Comparison of ENCODE assay signal across 1 cellular context in the genomic region with DNA sequence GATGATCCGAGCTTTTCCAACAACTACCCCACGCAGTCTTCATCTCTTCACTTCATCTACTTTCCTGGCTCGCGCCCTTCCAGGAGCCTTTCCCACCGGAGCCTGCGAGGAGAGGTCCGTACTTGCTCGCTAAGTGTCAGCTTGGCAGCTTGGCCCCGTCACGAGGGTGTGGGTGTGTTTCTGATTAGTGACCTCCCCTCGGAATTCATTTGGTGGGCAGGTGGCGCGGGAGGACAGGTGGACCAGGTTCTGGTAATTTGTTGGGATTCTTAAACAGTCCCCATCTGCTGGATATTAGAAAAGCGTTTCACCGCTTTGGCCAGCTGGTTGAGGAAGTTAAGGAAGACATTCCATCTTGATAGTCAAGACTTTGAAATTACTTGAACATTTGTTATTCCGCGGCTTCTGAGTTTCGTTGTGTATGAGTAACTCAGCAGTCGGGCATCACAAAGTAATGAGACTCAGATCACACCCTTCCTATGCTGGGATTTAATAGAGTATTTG.
A peak's percentile ranks its signal among the peaks of the same experiment; 100 is the strongest.
TF ChIP-seq lines count a peak whose summit lies in the region.

No MANE protein-coding gene starts in this region.

TF ChIP-seq in GM12878, 131 proteins besides CTCF, POLR2A, EP300 and RAD21 (continued from another document):
- TF ChIP-seq, protein P1, sequence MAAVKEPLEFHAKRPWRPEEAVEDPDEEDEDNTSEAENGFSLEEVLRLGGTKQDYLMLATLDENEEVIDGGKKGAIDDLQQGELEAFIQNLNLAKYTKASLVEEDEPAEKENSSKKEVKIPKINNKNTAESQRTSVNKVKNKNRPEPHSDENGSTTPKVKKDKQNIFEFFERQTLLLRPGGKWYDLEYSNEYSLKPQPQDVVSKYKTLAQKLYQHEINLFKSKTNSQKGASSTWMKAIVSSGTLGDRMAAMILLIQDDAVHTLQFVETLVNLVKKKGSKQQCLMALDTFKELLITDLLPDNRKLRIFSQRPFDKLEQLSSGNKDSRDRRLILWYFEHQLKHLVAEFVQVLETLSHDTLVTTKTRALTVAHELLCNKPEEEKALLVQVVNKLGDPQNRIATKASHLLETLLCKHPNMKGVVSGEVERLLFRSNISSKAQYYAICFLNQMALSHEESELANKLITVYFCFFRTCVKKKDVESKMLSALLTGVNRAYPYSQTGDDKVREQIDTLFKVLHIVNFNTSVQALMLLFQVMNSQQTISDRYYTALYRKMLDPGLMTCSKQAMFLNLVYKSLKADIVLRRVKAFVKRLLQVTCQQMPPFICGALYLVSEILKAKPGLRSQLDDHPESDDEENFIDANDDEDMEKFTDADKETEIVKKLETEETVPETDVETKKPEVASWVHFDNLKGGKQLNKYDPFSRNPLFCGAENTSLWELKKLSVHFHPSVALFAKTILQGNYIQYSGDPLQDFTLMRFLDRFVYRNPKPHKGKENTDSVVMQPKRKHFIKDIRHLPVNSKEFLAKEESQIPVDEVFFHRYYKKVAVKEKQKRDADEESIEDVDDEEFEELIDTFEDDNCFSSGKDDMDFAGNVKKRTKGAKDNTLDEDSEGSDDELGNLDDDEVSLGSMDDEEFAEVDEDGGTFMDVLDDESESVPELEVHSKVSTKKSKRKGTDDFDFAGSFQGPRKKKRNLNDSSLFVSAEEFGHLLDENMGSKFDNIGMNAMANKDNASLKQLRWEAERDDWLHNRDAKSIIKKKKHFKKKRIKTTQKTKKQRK (IDR thresholded peaks at IDR 0.05; ENCODE audit: low read depth, low read length), result no peak
- TF ChIP-seq, protein P2, sequence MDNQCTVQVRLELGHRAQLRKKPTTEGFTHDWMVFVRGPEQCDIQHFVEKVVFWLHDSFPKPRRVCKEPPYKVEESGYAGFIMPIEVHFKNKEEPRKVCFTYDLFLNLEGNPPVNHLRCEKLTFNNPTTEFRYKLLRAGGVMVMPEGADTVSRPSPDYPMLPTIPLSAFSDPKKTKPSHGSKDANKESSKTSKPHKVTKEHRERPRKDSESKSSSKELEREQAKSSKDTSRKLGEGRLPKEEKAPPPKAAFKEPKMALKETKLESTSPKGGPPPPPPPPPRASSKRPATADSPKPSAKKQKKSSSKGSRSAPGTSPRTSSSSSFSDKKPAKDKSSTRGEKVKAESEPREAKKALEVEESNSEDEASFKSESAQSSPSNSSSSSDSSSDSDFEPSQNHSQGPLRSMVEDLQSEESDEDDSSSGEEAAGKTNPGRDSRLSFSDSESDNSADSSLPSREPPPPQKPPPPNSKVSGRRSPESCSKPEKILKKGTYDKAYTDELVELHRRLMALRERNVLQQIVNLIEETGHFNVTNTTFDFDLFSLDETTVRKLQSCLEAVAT (IDR thresholded peaks at IDR 0.05), result peak; percentile 47; the same call in 1 of the 2 replicates
- 0 out of 2 replicates have a peak, but pooled peaks have one; percentile 22 for TF ChIP-seq PML (IDR thresholded peaks at IDR 0.05; ENCODE audit: low read length)
- no peak for TF ChIP-seq GATAD2B (conservative IDR thresholded peaks at IDR 0.05; ENCODE audit: low read depth)
- TF ChIP-seq RAD51 (IDR thresholded peaks at IDR 0.05), result peak; percentile 35; the same call in 1 of the 2 replicates
- no peak for TF ChIP-seq RB1 (IDR thresholded peaks at IDR 0.05; ENCODE audit: borderline replicate concordance)
